Comparison of ENCODE assay signal across 1 cellular context in genomic region chr10:73495884-73496674, GRCh38.
TF ChIP-seq lines count a peak whose summit lies in the region.

TSS of gene PPP3CB (minus strand) at chr10:73496024. CDS start at chr10:73495889, 135 bp downstream.

TF ChIP-seq in GM12878, 131 proteins besides CTCF, POLR2A, EP300 and RAD21 (continued from another document and continues in another):
- TF ChIP-seq NRF1 (conservative IDR thresholded peaks at IDR 0.05; ENCODE audit: low read depth, low read length) = no peak
- no peak for TF ChIP-seq PBX3 (IDR thresholded peaks at IDR 0.05; ENCODE audit: insufficient replicate concordance, low read depth, low read length)
- 0 out of 2 replicates have a peak, but pooled peaks have one; percentile 25 for TF ChIP-seq MEF2A (IDR thresholded peaks at IDR 0.05; ENCODE audit: insufficient read depth, low read depth, low read length)
- TF ChIP-seq BHLHE40 (IDR thresholded peaks at IDR 0.05; ENCODE audit: borderline replicate concordance in 1 of 2, low read depth in 2 of 2, low read length in 1 of 2) = peak in 1 of 2 experiments; percentile 9; a peak in 1 of 4 replicates
- TF ChIP-seq FOXK2 (IDR thresholded peaks at IDR 0.05) = no peak
- TF ChIP-seq ZZZ3 (IDR thresholded peaks at IDR 0.05; ENCODE audit: control insufficient read depth, insufficient read length, low read depth) = no peak
- TF ChIP-seq PKNOX1 (IDR thresholded peaks at IDR 0.05) = no peak
- TF ChIP-seq RELA (IDR thresholded peaks at IDR 0.05; ENCODE audit: borderline replicate concordance, partially characterized antibody) = no peak
- no peak for TF ChIP-seq MYC (IDR thresholded peaks at IDR 0.05; ENCODE audit: insufficient read depth, insufficient read length, insufficient replicate concordance, low read length, severe bottlenecking)
- no peak for TF ChIP-seq BCL11A (IDR thresholded peaks at IDR 0.05; ENCODE audit: low read depth, low read length)
- no peak for TF ChIP-seq E2F4 (IDR thresholded peaks at IDR 0.05; ENCODE audit: low read depth, low read length)
- TF ChIP-seq HSF1 (IDR thresholded peaks at IDR 0.05; ENCODE audit: low read depth, low read length) = no peak
- no peak for TF ChIP-seq RFX5 (IDR thresholded peaks at IDR 0.05; ENCODE audit: low read depth, low read length)
- 0 out of 2 replicates have a peak, but pooled peaks have one; percentile 38 for TF ChIP-seq TCF12 (IDR thresholded peaks at IDR 0.05; ENCODE audit: low read depth, low read length)
- TF ChIP-seq CREB1 (IDR thresholded peaks at IDR 0.05; ENCODE audit: low read depth) = peak; percentile 73; the same call in 1 of the 2 replicates
- TF ChIP-seq IRF3 (IDR thresholded peaks at IDR 0.05) = peak; percentile 83
- no peak for TF ChIP-seq BCL3 (IDR thresholded peaks at IDR 0.05; ENCODE audit: borderline replicate concordance, insufficient read depth, low read depth, low read length, poor library complexity, severe bottlenecking)
- TF ChIP-seq SMARCA5 (IDR thresholded peaks at IDR 0.05) = no peak
- no peak for TF ChIP-seq CBX3 (IDR thresholded peaks at IDR 0.05; ENCODE audit: borderline replicate concordance, low read depth)
- no peak for TF ChIP-seq ZNF622 (IDR thresholded peaks at IDR 0.05)
- no peak for TF ChIP-seq ASH2L (IDR thresholded peaks at IDR 0.05; ENCODE audit: borderline replicate concordance, low read depth)
- peak; percentile 54 for TF ChIP-seq SMAD1 (IDR thresholded peaks at IDR 0.05; ENCODE audit: low read depth, partially characterized antibody)
- TF ChIP-seq SREBF1 (IDR thresholded peaks at IDR 0.05; ENCODE audit: low read length) = no peak
- no peak for TF ChIP-seq RUNX3 (IDR thresholded peaks at IDR 0.05; ENCODE audit: low read length)
- no peak for TF ChIP-seq ZBTB4 (CRISPR knock-in tag; IDR thresholded peaks at IDR 0.05)
- TF ChIP-seq RAD51 (IDR thresholded peaks at IDR 0.05) = no peak
- no peak for TF ChIP-seq ATF3 (IDR thresholded peaks at IDR 0.05; ENCODE audit: borderline replicate concordance, extremely low read depth, low read depth, low read length)
- no peak for TF ChIP-seq SREBF2 (IDR thresholded peaks at IDR 0.05; ENCODE audit: low read length)
- no peak for TF ChIP-seq CEBPB (IDR thresholded peaks at IDR 0.05; ENCODE audit: borderline replicate concordance in 1 of 2, low read depth in 2 of 2, low read length in 2 of 2)
- peak; percentile 90 for TF ChIP-seq RELB (IDR thresholded peaks at IDR 0.05; ENCODE audit: low read depth)
- no peak for TF ChIP-seq SRF (IDR thresholded peaks at IDR 0.05; ENCODE audit: low read depth in 2 of 2, low read length in 2 of 2)
- no peak for TF ChIP-seq MEF2B (IDR thresholded peaks at IDR 0.05; ENCODE audit: partially characterized antibody, poor library complexity, severe bottlenecking)
- no peak for TF ChIP-seq ZNF24 (IDR thresholded peaks at IDR 0.05)
- no peak for TF ChIP-seq ZNF592 (IDR thresholded peaks at IDR 0.05)
- no peak for TF ChIP-seq KDM1A (IDR thresholded peaks at IDR 0.05; ENCODE audit: borderline replicate concordance)
- TF ChIP-seq PML (IDR thresholded peaks at IDR 0.05; ENCODE audit: low read length) = no peak
- TF ChIP-seq ATF2 (IDR thresholded peaks at IDR 0.05; ENCODE audit: low read length) = no peak
- no peak for TF ChIP-seq NKRF (conservative IDR thresholded peaks at IDR 0.05)
